1 cellular context compared by ENCODE assay signal in the genomic region with DNA sequence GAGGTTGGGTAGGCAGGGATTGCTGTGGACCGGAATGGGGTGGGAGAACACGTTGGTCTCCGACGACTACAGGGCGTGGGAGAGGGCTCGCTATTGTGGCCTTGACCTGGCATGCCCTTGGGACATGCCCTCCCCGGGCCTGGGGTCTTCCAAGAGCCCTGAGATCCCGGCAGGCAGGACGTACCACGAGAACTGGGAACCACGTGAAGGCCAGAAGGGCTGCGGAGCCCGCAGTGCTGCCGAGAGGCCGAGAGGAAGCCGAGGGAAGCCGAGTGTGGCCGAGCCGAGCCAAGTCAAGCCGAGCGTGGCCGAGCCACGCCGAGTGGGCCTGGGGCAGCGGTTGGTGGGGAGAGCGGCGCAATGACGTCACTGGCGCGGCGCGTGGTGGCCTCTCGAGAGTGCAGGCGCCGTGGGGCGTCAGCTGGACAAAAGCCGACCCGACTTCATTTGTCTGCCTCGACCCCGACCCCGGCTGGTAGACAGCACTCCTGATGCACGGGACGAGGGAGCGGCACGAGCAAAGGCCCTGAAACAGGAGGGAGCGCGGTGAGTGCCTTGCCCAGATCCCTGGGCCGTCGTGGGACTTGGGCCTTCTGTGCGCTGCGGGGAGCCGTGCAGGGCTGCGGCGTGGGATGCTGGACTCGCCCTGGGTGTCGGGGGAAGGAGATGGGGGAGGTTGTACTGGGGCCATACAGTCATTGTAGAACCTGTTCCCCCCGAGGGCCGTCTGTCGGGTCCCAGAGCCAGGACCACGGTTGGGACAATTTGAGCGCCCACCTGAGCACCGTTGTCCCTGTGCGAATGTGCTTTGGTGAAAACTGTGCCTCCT.
TF ChIP-seq lines count a peak whose summit lies in the region.

No MANE protein-coding gene starts in this region.

TF ChIP-seq in IMR-90, 13 proteins besides CTCF, POLR2A, EP300 and RAD21 (continued from another document):
- TF ChIP-seq MAFK (IDR thresholded peaks at IDR 0.05; ENCODE audit: low read depth, low read length), result no peak
- TF ChIP-seq RCOR1 (IDR thresholded peaks at IDR 0.05; ENCODE audit: insufficient replicate concordance, low read length), result no peak
- no peak for TF ChIP-seq MXI1 (IDR thresholded peaks at IDR 0.05; ENCODE audit: borderline replicate concordance, low read depth, low read length)
- no peak for TF ChIP-seq NFE2L2 (IDR thresholded peaks at IDR 0.05; ENCODE audit: low read depth, low read length)
